11 cellular contexts compared by ENCODE assay signal in genomic region chr7:5237286-5237685, GRCh38. TPM values are rescaled to one million over a fixed set of nuclear protein-coding genes. Genes with fewer than 3 reads are reported as not detected.
A peak's percentile ranks its signal among the peaks of the same experiment; 100 is the strongest.
DNase-seq lines count a peak whose midpoint lies in the region; ATAC-seq and TF ChIP-seq lines count a peak whose summit lies in the region.
"Had no signal": no experiment of that assay in that cellular context is flagged by ENCODE, and none has a peak within 500 bp of the region (broad histone marks: within the 10 kb centered on the region; RNA-seq: fewer than 3 reads in every experiment).

No MANE protein-coding gene starts in this region.

- H3K9me2 ChIP-seq in GM23338 (ENCODE audit: insufficient read depth): no peaks in the 10 kb centered on the region

- H3K4me1 ChIP-seq in neutrophil (ENCODE audit: control insufficient read depth in 1 of 2, insufficient read depth in 1 of 2, low read depth in 1 of 2, low read length in 1 of 2) (peaks cover 23 to 30% of the 10 kb centered on the region in 2 experiments), GM23338 (ENCODE audit: insufficient read depth) (no peaks in the 10 kb centered on the region; the same call in 1 of the 2 replicates)

- H3K4me3 Mint-ChIP-seq in GM23338: no peak overlapping the region
- H3K4me3 Mint-ChIP-seq: activated CD4-positive, alpha-beta T cell treated with anti-CD3 and anti-CD28 coated beads, Interleukin-2, amount 10 ng/mL, durations not matched to agents 24 days and 14 days had no signal

- H3K4me3 ChIP-seq in fibroblast of the aortic adventitia (ENCODE audit: low read depth, low read length) (no peak overlapping the region), neutrophil (ENCODE audit: low read depth in 1 of 2, low read length in 1 of 2) (peak overlapping the region; percentile 28 to 33), GM23338 (no peak overlapping the region)

- H3K9me3 ChIP-seq in neutrophil: no peaks in the 10 kb centered on the region

- H3K36me3 ChIP-seq in neutrophil (peaks cover 15% of the 10 kb centered on the region), GM23338 (ENCODE audit: insufficient read depth) (no peaks in the 10 kb centered on the region)

- DNase-seq in AG20443 (ENCODE audit: low spot score) (peak; percentile 72), NOMO-1 treated with dmso at 0.1 percent for 144 hours (lab: John Stamatoyannopoulos, UW; ENCODE audit: unreplicated experiment) (peak; percentile 65), fibroblast of the aortic adventitia (ENCODE audit: low read depth) (peak; percentile 66), NCI-H226 (no peak), GM23338 (ENCODE audit: low spot score) (no peak), SHP77 treated with DMSO at 0.1 percent for 48 hours (lab: John Stamatoyannopoulos, UW) (no peak)
- DNase-seq: activated CD4-positive, alpha-beta T cell treated with anti-CD3 and anti-CD28 coated beads, Interleukin-2, amount 10 ng/mL, durations not matched to agents 24 days and 14 days; COR-L47 had no signal

- H2AFZ ChIP-seq in GM23338: no peak overlapping the region

- TF ChIP-seq CTCF in fibroblast of the aortic adventitia (IDR thresholded peaks at IDR 0.05; ENCODE audit: insufficient read depth, low read length): no peak
- TF ChIP-seq CTCF in neutrophil (IDR thresholded peaks at IDR 0.05): no peak
- TF ChIP-seq CTCF in GM23338 (conservative IDR thresholded peaks at IDR 0.05; ENCODE audit: low read depth in 2 of 2): no peak

- H3K79me2 ChIP-seq in GM23338 (replicated peaks; ENCODE audit: insufficient read depth): no peaks in the 10 kb centered on the region

- H3F3A ChIP-seq in GM23338 (replicated peaks; ENCODE audit: low read depth): 0 out of 2 replicates have a peak, but pooled peaks cover 6% of the 10 kb centered on the region

- no peaks in the 10 kb centered on the region for H4K20me1 ChIP-seq in GM23338 (replicated peaks; ENCODE audit: insufficient read depth)

- H3K27ac Mint-ChIP-seq in GM23338: no peak overlapping the region
- H3K27ac Mint-ChIP-seq: activated CD4-positive, alpha-beta T cell treated with anti-CD3 and anti-CD28 coated beads, Interleukin-2, amount 10 ng/mL, durations not matched to agents 24 days and 14 days had no signal

- no peak overlapping the region for H3K4me2 ChIP-seq in GM23338

- no peaks in the 10 kb centered on the region for H3K9me3 Mint-ChIP-seq in GM23338
- H3K9me3 Mint-ChIP-seq: activated CD4-positive, alpha-beta T cell treated with anti-CD3 and anti-CD28 coated beads, Interleukin-2, amount 10 ng/mL, durations not matched to agents 24 days and 14 days had no signal

- H3K27me3 Mint-ChIP-seq in GM23338 (ENCODE audit: insufficient read depth, low read depth, poor library complexity): peaks cover 25% of the 10 kb centered on the region

- H3K36me3 Mint-ChIP-seq in GM23338 (ENCODE audit: low read depth): no peaks in the 10 kb centered on the region; the same call in 2 of the 3 replicates

- H3K4me1 Mint-ChIP-seq in GM23338: peaks cover 10% of the 10 kb centered on the region

- peak overlapping the region; percentile 77 for H3K27ac ChIP-seq in neutrophil
- H3K27ac ChIP-seq in GM23338 (ENCODE audit: low read depth): no peak overlapping the region
- H3K27ac ChIP-seq: epithelial cell of prostate had no signal

- ATAC-seq in GM18861 (IDR thresholded peaks at IDR 0.05; ENCODE audit: unreplicated experiment) (no peak), GM23338 (no peak)

- H3K27me3 ChIP-seq in neutrophil (peaks cover 30% of the 10 kb centered on the region), GM23338 (ENCODE audit: insufficient read depth) (peaks cover 5% of the 10 kb centered on the region; the same call in 1 of the 2 replicates)

TF ChIP-seq in GM23338, 12 proteins besides CTCF, POLR2A, EP300 and RAD21 (continues in another document):
- TF ChIP-seq EZH2phosphoT487 (IDR thresholded peaks at IDR 0.05; ENCODE audit: unreplicated experiment) (no peak), ETS1 (IDR thresholded peaks at IDR 0.05) (no peak), POLR2AphosphoS5 (IDR thresholded peaks at IDR 0.05; ENCODE audit: low read depth) (no peak), STAT1 (IDR thresholded peaks at IDR 0.05; ENCODE audit: unreplicated experiment) (no peak), JUNB (IDR thresholded peaks at IDR 0.05; ENCODE audit: unreplicated experiment) (no peak), ZNF331 (CRISPR knock-in tag; IDR thresholded peaks at IDR 0.05; ENCODE audit: low read depth) (no peak)
- TF ChIP-seq, protein P1, sequence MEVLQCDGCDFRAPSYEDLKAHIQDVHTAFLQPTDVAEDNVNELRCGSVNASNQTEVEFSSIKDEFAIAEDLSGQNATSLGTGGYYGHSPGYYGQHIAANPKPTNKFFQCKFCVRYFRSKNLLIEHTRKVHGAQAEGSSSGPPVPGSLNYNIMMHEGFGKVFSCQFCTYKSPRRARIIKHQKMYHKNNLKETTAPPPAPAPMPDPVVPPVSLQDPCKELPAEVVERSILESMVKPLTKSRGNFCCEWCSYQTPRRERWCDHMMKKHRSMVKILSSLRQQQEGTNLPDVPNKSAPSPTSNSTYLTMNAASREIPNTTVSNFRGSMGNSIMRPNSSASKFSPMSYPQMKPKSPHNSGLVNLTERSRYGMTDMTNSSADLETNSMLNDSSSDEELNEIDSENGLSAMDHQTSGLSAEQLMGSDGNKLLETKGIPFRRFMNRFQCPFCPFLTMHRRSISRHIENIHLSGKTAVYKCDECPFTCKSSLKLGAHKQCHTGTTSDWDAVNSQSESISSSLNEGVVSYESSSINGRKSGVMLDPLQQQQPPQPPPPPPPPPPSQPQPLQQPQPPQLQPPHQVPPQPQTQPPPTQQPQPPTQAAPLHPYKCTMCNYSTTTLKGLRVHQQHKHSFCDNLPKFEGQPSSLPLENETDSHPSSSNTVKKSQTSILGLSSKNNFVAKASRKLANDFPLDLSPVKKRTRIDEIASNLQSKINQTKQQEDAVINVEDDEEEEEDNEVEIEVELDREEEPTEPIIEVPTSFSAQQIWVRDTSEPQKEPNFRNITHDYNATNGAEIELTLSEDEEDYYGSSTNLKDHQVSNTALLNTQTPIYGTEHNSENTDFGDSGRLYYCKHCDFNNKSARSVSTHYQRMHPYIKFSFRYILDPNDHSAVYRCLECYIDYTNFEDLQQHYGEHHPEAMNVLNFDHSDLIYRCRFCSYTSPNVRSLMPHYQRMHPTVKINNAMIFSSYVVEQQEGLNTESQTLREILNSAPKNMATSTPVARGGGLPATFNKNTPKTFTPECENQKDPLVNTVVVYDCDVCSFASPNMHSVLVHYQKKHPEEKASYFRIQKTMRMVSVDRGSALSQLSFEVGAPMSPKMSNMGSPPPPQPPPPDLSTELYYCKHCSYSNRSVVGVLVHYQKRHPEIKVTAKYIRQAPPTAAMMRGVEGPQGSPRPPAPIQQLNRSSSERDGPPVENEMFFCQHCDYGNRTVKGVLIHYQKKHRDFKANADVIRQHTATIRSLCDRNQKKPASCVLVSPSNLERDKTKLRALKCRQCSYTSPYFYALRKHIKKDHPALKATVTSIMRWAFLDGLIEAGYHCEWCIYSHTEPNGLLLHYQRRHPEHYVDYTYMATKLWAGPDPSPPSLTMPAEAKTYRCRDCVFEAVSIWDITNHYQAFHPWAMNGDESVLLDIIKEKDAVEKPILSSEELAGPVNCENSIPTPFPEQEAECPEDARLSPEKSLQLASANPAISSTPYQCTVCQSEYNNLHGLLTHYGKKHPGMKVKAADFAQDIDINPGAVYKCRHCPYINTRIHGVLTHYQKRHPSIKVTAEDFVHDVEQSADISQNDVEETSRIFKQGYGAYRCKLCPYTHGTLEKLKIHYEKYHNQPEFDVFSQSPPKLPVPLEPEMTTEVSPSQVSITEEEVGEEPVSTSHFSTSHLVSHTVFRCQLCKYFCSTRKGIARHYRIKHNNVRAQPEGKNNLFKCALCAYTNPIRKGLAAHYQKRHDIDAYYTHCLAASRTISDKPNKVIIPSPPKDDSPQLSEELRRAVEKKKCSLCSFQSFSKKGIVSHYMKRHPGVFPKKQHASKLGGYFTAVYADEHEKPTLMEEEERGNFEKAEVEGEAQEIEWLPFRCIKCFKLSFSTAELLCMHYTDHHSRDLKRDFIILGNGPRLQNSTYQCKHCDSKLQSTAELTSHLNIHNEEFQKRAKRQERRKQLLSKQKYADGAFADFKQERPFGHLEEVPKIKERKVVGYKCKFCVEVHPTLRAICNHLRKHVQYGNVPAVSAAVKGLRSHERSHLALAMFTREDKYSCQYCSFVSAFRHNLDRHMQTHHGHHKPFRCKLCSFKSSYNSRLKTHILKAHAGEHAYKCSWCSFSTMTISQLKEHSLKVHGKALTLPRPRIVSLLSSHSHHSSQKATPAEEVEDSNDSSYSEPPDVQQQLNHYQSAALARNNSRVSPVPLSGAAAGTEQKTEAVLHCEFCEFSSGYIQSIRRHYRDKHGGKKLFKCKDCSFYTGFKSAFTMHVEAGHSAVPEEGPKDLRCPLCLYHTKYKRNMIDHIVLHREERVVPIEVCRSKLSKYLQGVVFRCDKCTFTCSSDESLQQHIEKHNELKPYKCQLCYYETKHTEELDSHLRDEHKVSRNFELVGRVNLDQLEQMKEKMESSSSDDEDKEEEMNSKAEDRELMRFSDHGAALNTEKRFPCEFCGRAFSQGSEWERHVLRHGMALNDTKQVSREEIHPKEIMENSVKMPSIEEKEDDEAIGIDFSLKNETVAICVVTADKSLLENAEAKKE (CRISPR knock-in tag; IDR thresholded peaks at IDR 0.05): no peak

RNA-seq across cellular contexts. Expression of gene SLC29A4, which starts 45.5 kb away (rescaled TPM):
- total RNA-seq in fibroblast of the aortic adventitia (ENCODE audit: low replicate concordance): 0.49 and 0.90 TPM in 2 replicates
- total RNA-seq in GM23338 (2014; rRNA removed; shearing (Covaris generic)): 8.1 and 8.8 TPM in 2 replicates
- polyA plus RNA-seq in GM23338 (2016; fragmentation: Nextera tagmentation; extraction: Ambion mirVana): 4.8 and 6.4 TPM in 2 replicates

RNA-seq across cellular contexts. Expression of gene WIPI2, which starts 47.3 kb away (rescaled TPM):
- 37.6 and 51.2 TPM in 2 replicates for total RNA-seq in fibroblast of the aortic adventitia (ENCODE audit: low replicate concordance)
- total RNA-seq in GM23338 (2014; rRNA removed; shearing (Covaris generic)): 74.0 and 86.5 TPM in 2 replicates
- 32.4 and 34.4 TPM in 2 replicates for polyA plus RNA-seq in GM23338 (2016; fragmentation: Nextera tagmentation; extraction: Ambion mirVana)

Comparison
In these comparisons a context has a peak if more than half of its experiments do, and no peak if none do; other contexts are left out.
1. DNase-seq: peak in AG20443 (single experiment), NOMO-1 treated with dmso at 0.1 percent for 144 hours (single experiment) and fibroblast of the aortic adventitia (single experiment); none in NCI-H226 (single experiment), GM23338 (single experiment) and SHP77 treated with DMSO at 0.1 percent for 48 hours (single experiment).
2. H3K4me3 ChIP-seq: peak in neutrophil (2 of 2); none in fibroblast of the aortic adventitia (single experiment) and GM23338 (single experiment).